In the genomic region with DNA sequence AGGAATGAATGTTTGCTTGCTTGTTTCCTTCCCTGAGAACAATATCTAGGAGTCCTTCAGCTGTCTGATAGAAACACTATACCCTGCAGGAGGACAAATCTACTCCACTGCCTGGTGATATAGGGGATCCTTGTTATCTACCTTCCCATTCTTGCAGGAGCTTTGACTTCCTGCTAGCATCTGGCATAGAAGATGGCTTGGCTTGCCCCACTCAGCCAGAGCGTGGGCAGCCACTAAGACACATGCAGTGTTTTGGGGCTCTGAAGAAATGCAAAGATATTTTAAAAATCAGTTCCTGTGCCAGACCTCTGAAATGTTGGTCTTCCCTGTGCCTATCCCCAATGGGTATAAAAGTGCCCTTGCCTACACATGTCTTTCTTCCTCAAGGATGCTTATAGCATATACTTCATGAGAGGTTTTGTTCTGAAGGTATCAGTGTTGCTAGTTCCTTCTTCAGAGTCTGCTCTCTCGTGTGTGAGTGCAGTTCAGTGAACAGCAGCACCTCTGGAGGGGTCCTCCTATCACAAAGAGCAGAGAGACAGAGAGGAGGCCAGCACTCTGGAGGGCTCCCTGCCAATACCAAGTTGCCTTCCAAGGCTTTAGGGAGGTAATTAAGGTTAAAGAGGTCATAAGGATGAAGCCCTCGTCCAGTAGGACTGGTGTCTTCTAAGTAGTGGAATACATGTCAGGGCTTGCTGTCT, we compare ENCODE assay signal across 19 cellular contexts.
DNase-seq lines count a peak whose midpoint lies in the region; ATAC-seq and TF ChIP-seq lines count a peak whose summit lies in the region.
"Had no signal": no experiment of that assay in that cellular context is flagged by ENCODE, and none has a peak within 500 bp of the region (broad histone marks: within the 10 kb centered on the region; RNA-seq: fewer than 3 reads in every experiment).

No MANE protein-coding gene starts in this region.

- no peaks in the 10 kb centered on the region for H3K36me3 Mint-ChIP-seq in GM23338 (ENCODE audit: low read depth)
- no peaks in the 10 kb centered on the region for H3K36me3 Mint-ChIP-seq in T-cell
- H3K36me3 Mint-ChIP-seq: CD8-positive, alpha-beta memory T cell had no signal

- no peaks in the 10 kb centered on the region for H3F3A ChIP-seq in GM23338 (replicated peaks; ENCODE audit: low read depth)

- DNase-seq in ELF-1 (ENCODE audit: low read depth, low spot score) = peak; percentile 5
- peak; percentile 10 for DNase-seq in GM23338 (ENCODE audit: low spot score)
- DNase-seq in mesendoderm = peak; percentile 23
- DNase-seq in T-cell = no peak
- DNase-seq in sciatic nerve (ENCODE audit: low spot score) = no peak
- DNase-seq in DMS153 treated with DMSO at 0.1 percent for 48 hours (lab: John Stamatoyannopoulos, UW; ENCODE audit: unreplicated experiment) = no peak
- DNase-seq: ACHN; C1 segment of cervical spinal cord; CD8-positive, alpha-beta memory T cell; IMR-90; Karpas-422; NCI-H1417 treated with DMSO at 0.1 percent for 48 hours; NCI-H187 treated with DMSO at 0.1 percent for 48 hours; NCI-H510A treated with DMSO at 0.1 percent for 48 hours; Peyer's patch had no signal

- H3K27me3 Mint-ChIP-seq in GM23338 (ENCODE audit: insufficient read depth, low read depth, poor library complexity) = peaks cover 1% of the 10 kb centered on the region
- H3K27me3 Mint-ChIP-seq in T-cell = no peaks in the 10 kb centered on the region

- H3K4me1 Mint-ChIP-seq in GM23338 (peaks cover 8% of the 10 kb centered on the region; the same call in 2 of the 3 replicates), T-cell (no peaks in the 10 kb centered on the region)
- H3K4me1 Mint-ChIP-seq: CD8-positive, alpha-beta memory T cell had no signal

- no peak overlapping the region for H3K4ac ChIP-seq in mesendoderm (ENCODE audit: low read depth, low read length)

- H3K9me3 Mint-ChIP-seq in GM23338 = no peaks in the 10 kb centered on the region
- peaks cover 0 to 7% (median 0%) of the 10 kb centered on the region in 3 donors for H3K9me3 Mint-ChIP-seq in T-cell
- H3K9me3 Mint-ChIP-seq: CD8-positive, alpha-beta memory T cell had no signal

- CTCF ChIA-PET in T-cell (lab: Charles Lee) = no interaction called here

- H3K4me3 Mint-ChIP-seq in GM23338 (no peak overlapping the region), T-cell (no peak overlapping the region)
- H3K4me3 Mint-ChIP-seq: CD8-positive, alpha-beta memory T cell had no signal

- WGBS in mesendoderm (ENCODE audit: extremely low coverage, insufficient coverage, low lambda C conversion rate) = no CpG with 5 or more reads among the region's 3 CpGs

- H4K20me1 ChIP-seq in GM23338 (replicated peaks; ENCODE audit: insufficient read depth) = no peaks in the 10 kb centered on the region
- H4K20me1 ChIP-seq in OCI-LY3 (ENCODE audit: insufficient read depth, low read length) = no peaks in the 10 kb centered on the region

- H4K8ac ChIP-seq in mesendoderm (ENCODE audit: low read depth, low read length) = no peak overlapping the region

- H3K4me2 ChIP-seq in GM23338 (no peak overlapping the region), OCI-LY3 (ENCODE audit: low read length) (0 out of 2 replicates have a peak overlapping the region, but pooled peaks have one; percentile 13), mesendoderm (ENCODE audit: low read length) (no peak overlapping the region)

- no peak overlapping the region for H4K5ac ChIP-seq in mesendoderm (ENCODE audit: low read length)

- no peaks in the 10 kb centered on the region for H3K9me2 ChIP-seq in GM23338 (ENCODE audit: insufficient read depth)

- intact Hi-C loops in sciatic nerve (cut with DNase I) = loop anchor here (5.0 kb wide), 1 partner anchor 1509 kb away; no protein-coding TSS in a partner anchor

- H2AFZ ChIP-seq in GM23338 (no peak overlapping the region), OCI-LY3 (ENCODE audit: low read depth, low read length) (no peak overlapping the region)

- no peak overlapping the region for H2BK120ac ChIP-seq in mesendoderm (ENCODE audit: low read depth, low read length)

- H3K4me1 ChIP-seq in GM23338 (ENCODE audit: insufficient read depth) (no peaks in the 10 kb centered on the region), OCI-LY3 (ENCODE audit: low read length) (peaks cover 3% of the 10 kb centered on the region; the same call in 1 of the 2 replicates), mesendoderm (ENCODE audit: control insufficient read depth, low read depth, low read length) (no peaks in the 10 kb centered on the region)
- H3K4me1 ChIP-seq: HAP-1, Peyer's patch had no signal

- H2BK15ac ChIP-seq in mesendoderm (replicated peaks; ENCODE audit: low read depth) = no peak overlapping the region

- H3K27ac Mint-ChIP-seq in GM23338 = no peak overlapping the region
- H3K27ac Mint-ChIP-seq in T-cell = no peak overlapping the region
- H3K27ac Mint-ChIP-seq: CD8-positive, alpha-beta memory T cell had no signal

- ATAC-seq in GM23338 (peak; percentile 82), T-cell (replicated peaks in 1 of 4) (no peak), sciatic nerve (no peak)
- ATAC-seq: Right ventricle myocardium inferior had no signal

- no peak overlapping the region for H3K4me3 ChIP-seq in GM23338
- no peak overlapping the region for H3K4me3 ChIP-seq in OCI-LY3 (ENCODE audit: low read length)
- H3K4me3 ChIP-seq in mesendoderm (ENCODE audit: low read length) = no peak overlapping the region
- H3K4me3 ChIP-seq: HAP-1, Peyer's patch had no signal

- no peaks in the 10 kb centered on the region for H3K36me3 ChIP-seq in GM23338 (ENCODE audit: insufficient read depth)
- H3K36me3 ChIP-seq in OCI-LY3 (replicated peaks; ENCODE audit: low read depth, low read length) = no peaks in the 10 kb centered on the region
- H3K36me3 ChIP-seq in mesendoderm (ENCODE audit: control insufficient read depth, insufficient read depth, low read length) = no peaks in the 10 kb centered on the region
- H3K36me3 ChIP-seq: HAP-1, Peyer's patch had no signal

- no peak for TF ChIP-seq CTCF in GM23338 (conservative IDR thresholded peaks at IDR 0.05; ENCODE audit: low read depth in 2 of 2)
- peak; percentile 9; the same call in 1 of the 2 replicates for TF ChIP-seq CTCF in OCI-LY3 (IDR thresholded peaks at IDR 0.05; ENCODE audit: low read depth, low read length)

- H3K27me3 ChIP-seq in GM23338 (ENCODE audit: insufficient read depth) (no peaks in the 10 kb centered on the region), OCI-LY3 (ENCODE audit: low read depth, low read length) (no peaks in the 10 kb centered on the region), mesendoderm (ENCODE audit: insufficient read depth, low read length, poor library complexity) (no peaks in the 10 kb centered on the region)
- H3K27me3 ChIP-seq: Peyer's patch had no signal

- H3K79me2 ChIP-seq in GM23338 (replicated peaks; ENCODE audit: insufficient read depth) (no peaks in the 10 kb centered on the region), OCI-LY3 (ENCODE audit: low read length) (no peaks in the 10 kb centered on the region), mesendoderm (ENCODE audit: control insufficient read depth, insufficient read depth, low read length) (no peaks in the 10 kb centered on the region)

- H3K9ac ChIP-seq in OCI-LY3 (ENCODE audit: low read length) (no peak overlapping the region), mesendoderm (ENCODE audit: low read length) (no peak overlapping the region)

- H2BK5ac ChIP-seq in mesendoderm (ENCODE audit: low read length) = no peak overlapping the region

- H3K9me3 ChIP-seq in OCI-LY3 (ENCODE audit: insufficient read depth, low read length) = no peaks in the 10 kb centered on the region
- H3K9me3 ChIP-seq: HAP-1, Peyer's patch had no signal

- H3K79me1 ChIP-seq in mesendoderm (ENCODE audit: low read length) = no peaks in the 10 kb centered on the region

- H2AK5ac ChIP-seq in mesendoderm (ENCODE audit: low read length) = no peak overlapping the region

- H3K18ac ChIP-seq in mesendoderm (ENCODE audit: low read length) = no peak overlapping the region

- POLR2A ChIA-PET in T-cell (lab: Charles Lee) = no interaction called here

- no peak overlapping the region for H3K56ac ChIP-seq in mesendoderm (ENCODE audit: low read length)

- H3K23ac ChIP-seq in mesendoderm (ENCODE audit: low read length) = no peak overlapping the region

- H3K27ac ChIP-seq in GM23338 (ENCODE audit: low read depth) (no peak overlapping the region), OCI-LY3 (ENCODE audit: low read length) (no peak overlapping the region), mesendoderm (ENCODE audit: low read depth, low read length) (no peak overlapping the region)
- H3K27ac ChIP-seq: HL-60, Peyer's patch had no signal

TF ChIP-seq in GM23338, 12 proteins besides CTCF, POLR2A, EP300 and RAD21 (continues in another document):
- TF ChIP-seq STAT1 (IDR thresholded peaks at IDR 0.05; ENCODE audit: unreplicated experiment) = no peak
- no peak for TF ChIP-seq ZNF331 (CRISPR knock-in tag; IDR thresholded peaks at IDR 0.05; ENCODE audit: low read depth)
- TF ChIP-seq NANOG (IDR thresholded peaks at IDR 0.05; ENCODE audit: borderline replicate concordance) = no peak
- TF ChIP-seq, protein P1, sequence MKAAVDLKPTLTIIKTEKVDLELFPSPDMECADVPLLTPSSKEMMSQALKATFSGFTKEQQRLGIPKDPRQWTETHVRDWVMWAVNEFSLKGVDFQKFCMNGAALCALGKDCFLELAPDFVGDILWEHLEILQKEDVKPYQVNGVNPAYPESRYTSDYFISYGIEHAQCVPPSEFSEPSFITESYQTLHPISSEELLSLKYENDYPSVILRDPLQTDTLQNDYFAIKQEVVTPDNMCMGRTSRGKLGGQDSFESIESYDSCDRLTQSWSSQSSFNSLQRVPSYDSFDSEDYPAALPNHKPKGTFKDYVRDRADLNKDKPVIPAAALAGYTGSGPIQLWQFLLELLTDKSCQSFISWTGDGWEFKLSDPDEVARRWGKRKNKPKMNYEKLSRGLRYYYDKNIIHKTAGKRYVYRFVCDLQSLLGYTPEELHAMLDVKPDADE (IDR thresholded peaks at IDR 0.05) = no peak
- TF ChIP-seq CREB1 (CRISPR knock-in tag; IDR thresholded peaks at IDR 0.05; ENCODE audit: low read depth) = no peak

Comparison
In these comparisons a context has a peak if more than half of its experiments do, and no peak if none do; other contexts are left out.
1. DNase-seq: peak in ELF-1 (single experiment), GM23338 (single experiment) and mesendoderm (single experiment); none in T-cell (0 of 34), sciatic nerve (single experiment) and DMS153 treated with DMSO at 0.1 percent for 48 hours (single experiment).